Comparison of ENCODE assay signal across 18 cellular contexts in the genomic region with DNA sequence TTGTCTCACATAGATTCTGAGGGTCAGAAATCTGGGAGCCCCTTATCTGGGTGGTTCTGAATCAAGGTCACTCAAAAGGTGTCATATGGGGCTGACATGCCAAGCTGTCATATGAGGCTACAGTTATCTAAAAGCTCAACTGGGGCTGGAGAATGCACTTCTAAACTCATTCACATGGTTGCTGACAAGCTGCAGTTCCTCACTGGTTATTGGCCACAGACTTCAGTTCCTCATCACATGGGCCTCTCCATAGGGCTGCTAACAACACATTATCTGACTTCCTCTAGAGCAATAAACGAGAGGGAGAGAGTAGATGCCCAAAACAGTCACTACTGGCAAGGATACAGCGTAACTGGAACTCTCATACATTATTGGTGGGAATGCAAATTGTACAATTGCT. TPM values are rescaled to one million over a fixed set of nuclear protein-coding genes. Genes with fewer than 3 reads are reported as not detected.
A peak's percentile ranks its signal among the peaks of the same experiment; 100 is the strongest.
DNase-seq lines count a peak whose midpoint lies in the region; ATAC-seq and TF ChIP-seq lines count a peak whose summit lies in the region.
"Had no signal": no experiment of that assay in that cellular context is flagged by ENCODE, and none has a peak within 500 bp of the region (broad histone marks: within the 10 kb centered on the region; RNA-seq: fewer than 3 reads in every experiment).

No MANE protein-coding gene starts in this region.

- 9 to 15% methylated on average over 2 of the region's 2 CpGs for WGBS in heart right ventricle, 2 donors
- WGBS in prostate gland, result 35% methylated on average over 2 of the region's 2 CpGs

- TF ChIP-seq CTCF in heart right ventricle (IDR thresholded peaks at IDR 0.05) (no peak), prostate gland (IDR thresholded peaks at IDR 0.05) (no peak)

- H3K27ac ChIP-seq in heart right ventricle (peak overlapping the region in 3 of 10 donors; percentile 38 to 49 (median 45)), prostate gland (no peak overlapping the region)
- H3K27ac ChIP-seq: A549, breast epithelium, testis had no signal

- peak; percentile 79 to 98 (median 90) for ATAC-seq in heart right ventricle
- no peak for ATAC-seq in GM18519 (IDR thresholded peaks at IDR 0.05; ENCODE audit: low FRiP score, unreplicated experiment)
- ATAC-seq: A549; left lobe of liver; natural killer cell treated with Interleukin-12 subunit alpha and Interleukin-12 subunit beta and Interleukin-15 and Interleukin-18, amount 100 ng/mL, for 72 hours had no signal

- H3K27me3 ChIP-seq in heart right ventricle, result peaks cover 0 to 4% (median 0%) of the 10 kb centered on the region in 7 donors
- no peaks in the 10 kb centered on the region for H3K27me3 ChIP-seq in prostate gland (replicated peaks; ENCODE audit: insufficient read depth)
- H3K27me3 ChIP-seq: breast epithelium, testis had no signal

- peak; percentile 28 for DNase-seq in SIG-M5 treated with dmso at 0.1 percent for 504 hours (lab: John Stamatoyannopoulos, UW; ENCODE audit: unreplicated experiment)
- DNase-seq in SIG-M5 (lab: John Stamatoyannopoulos, UW), result no peak
- DNase-seq in NCI-H748 treated with DMSO at 0.1 percent for 48 hours (lab: John Stamatoyannopoulos, UW), result peak; percentile 71
- DNase-seq in heart right ventricle, result peak in 1 of 2 donors; percentile 40
- DNase-seq in prostate gland (ENCODE audit: low spot score), result no peak
- no peak for DNase-seq in SKM-1 (lab: John Stamatoyannopoulos, UW; ENCODE audit: unreplicated experiment)
- DNase-seq in NCI-H128 (lab: John Stamatoyannopoulos, UW; ENCODE audit: unreplicated experiment), result no peak
- DNase-seq: activated CD4-positive, alpha-beta T cell treated with anti-CD3 and anti-CD28 coated beads, Interleukin-2, amount 10 ng/mL, durations not matched to agents 7 days and 5 days; activated T-cell treated with anti-CD3 and anti-CD28 coated beads, Interleukin-2, amount 50 U/mL, for 24 hours; CD8-positive, alpha-beta memory T cell; effector memory CD4-positive, alpha-beta T cell; NCI-H1092 treated with DMSO at 0.1 percent for 48 hours; testis had no signal

- H3K9me3 ChIP-seq in heart right ventricle, result no peaks in the 10 kb centered on the region
- H3K9me3 ChIP-seq in prostate gland, result no peaks in the 10 kb centered on the region
- H3K9me3 ChIP-seq: A549, breast epithelium, testis had no signal

- no peak for TF ChIP-seq POLR2A in prostate gland (IDR thresholded peaks at IDR 0.05)

- intact Hi-C loops in heart right ventricle (cut with DNase I), result no loop called here
- intact Hi-C loops in prostate gland (cut with DNase I), result no loop called here

- H3K4me1 ChIP-seq in heart right ventricle (no peaks in the 10 kb centered on the region), prostate gland (replicated peaks) (no peaks in the 10 kb centered on the region)
- H3K4me1 ChIP-seq: A549, breast epithelium, testis had no signal

- H3K4me3 ChIP-seq in heart right ventricle (no peak overlapping the region), prostate gland (no peak overlapping the region)
- H3K4me3 ChIP-seq: A549, breast epithelium, testis had no signal

- no peaks in the 10 kb centered on the region for H3K36me3 ChIP-seq in heart right ventricle
- no peaks in the 10 kb centered on the region for H3K36me3 ChIP-seq in prostate gland
- H3K36me3 ChIP-seq: breast epithelium had no signal

RNA-seq across cellular contexts. Expression of a gene that starts 7.4 kb away (rescaled TPM):
- total RNA-seq in heart right ventricle (under 1 TPM in 3 of 10 donors, not detected in 7; 0.23 to 0.85 (median 0.32) TPM), prostate gland (1 to 10 TPM in 1 of 2 donors, not detected in 1; 2.2 TPM)
- 1 to 10 TPM in 1 of 2 donors, not detected in 1; 1.0 TPM for polyA plus RNA-seq in heart right ventricle
- total RNA-seq: activated CD4-positive, alpha-beta T cell treated with anti-CD3 and anti-CD28 coated beads, Interleukin-2, amount 10 ng/mL, durations not matched to agents 7 days and 5 days; breast epithelium; CD8-positive, alpha-beta memory T cell; natural killer cell treated with Interleukin-12 subunit alpha and Interleukin-12 subunit beta and Interleukin-15 and Interleukin-18, amount 100 ng/mL, for 72 hours; testis had no signal
- polyA plus RNA-seq: A549; CD8-positive, alpha-beta memory T cell had no signal

RNA-seq across cellular contexts. Expression of a gene that starts 53.1 kb away (rescaled TPM):
- total RNA-seq in heart right ventricle (10 to 100 TPM; 28.0 to 38.2 (median 31.7) TPM), prostate gland (10 to 100 TPM; 28.0 to 49.0 TPM)
- polyA plus RNA-seq in heart right ventricle, result 10 to 100 TPM in 1 of 2 donors, 1 to 10 TPM in 1; 1.9 to 10.7 TPM

Comparison
In these comparisons a context has a peak if more than half of its experiments do, and no peak if none do; other contexts are left out.
1. DNase-seq: peak in SIG-M5 treated with dmso at 0.1 percent for 504 hours (single experiment) and NCI-H748 treated with DMSO at 0.1 percent for 48 hours (single experiment); none in SIG-M5 (single experiment), prostate gland (single experiment), SKM-1 (single experiment) and NCI-H128 (single experiment).